Comparison of ENCODE assay signal across 3 cellular contexts in genomic region chr6:19854421-19855015, GRCh38. TPM values are rescaled to one million over a fixed set of nuclear protein-coding genes. Genes with fewer than 3 reads are reported as not detected.
"Had no signal": no experiment of that assay in that cellular context is flagged by ENCODE, and none has a peak within 500 bp of the region (broad histone marks: within the 10 kb centered on the region; RNA-seq: fewer than 3 reads in every experiment).

No MANE protein-coding gene starts in this region.

RNA-seq across cellular contexts. Expression of gene ID4, which starts 17.3 kb away (rescaled TPM):
- total RNA-seq: mononuclear cell, myocyte had no signal
- polyA plus RNA-seq: immature natural killer cell had no signal
